1 cellular context compared by ENCODE assay signal in the genomic region with DNA sequence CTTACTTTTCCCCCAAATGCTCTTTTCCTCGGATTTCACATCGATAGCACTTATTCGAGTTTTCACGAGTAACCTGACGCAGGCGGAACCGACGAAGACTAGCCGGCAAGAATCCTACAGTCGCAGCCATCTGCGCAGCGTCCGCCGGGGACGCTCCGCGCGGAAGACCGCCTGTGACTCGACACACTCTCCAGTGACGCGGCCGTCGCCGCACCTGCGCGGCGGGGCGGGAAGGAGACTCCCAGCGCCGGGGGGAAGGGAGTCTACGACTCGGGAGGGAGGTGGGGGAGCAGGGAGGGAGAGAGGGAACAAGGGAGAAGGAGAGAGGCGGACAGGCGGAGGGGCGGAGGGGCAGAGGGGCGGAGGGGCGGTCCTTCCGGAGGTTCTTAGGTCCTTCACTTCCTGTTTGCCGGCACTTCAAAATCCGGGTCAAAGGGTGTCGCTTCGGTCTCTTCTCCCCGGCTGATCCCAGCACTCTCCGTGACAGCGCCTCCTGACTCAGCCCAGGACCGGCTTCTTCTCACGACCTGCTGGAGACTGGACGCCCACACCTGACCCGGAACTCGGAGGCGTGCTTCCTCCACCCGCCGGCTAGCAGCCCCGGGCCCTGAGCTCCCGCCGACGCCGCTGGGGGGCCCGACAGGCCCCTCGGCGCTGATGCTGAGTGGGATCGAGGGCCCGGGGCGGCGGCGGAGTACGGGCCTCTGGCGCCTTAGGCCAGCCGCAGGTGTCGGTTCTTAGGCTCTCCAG.
TF ChIP-seq lines count a peak whose summit lies in the region.

A gene with protein sequence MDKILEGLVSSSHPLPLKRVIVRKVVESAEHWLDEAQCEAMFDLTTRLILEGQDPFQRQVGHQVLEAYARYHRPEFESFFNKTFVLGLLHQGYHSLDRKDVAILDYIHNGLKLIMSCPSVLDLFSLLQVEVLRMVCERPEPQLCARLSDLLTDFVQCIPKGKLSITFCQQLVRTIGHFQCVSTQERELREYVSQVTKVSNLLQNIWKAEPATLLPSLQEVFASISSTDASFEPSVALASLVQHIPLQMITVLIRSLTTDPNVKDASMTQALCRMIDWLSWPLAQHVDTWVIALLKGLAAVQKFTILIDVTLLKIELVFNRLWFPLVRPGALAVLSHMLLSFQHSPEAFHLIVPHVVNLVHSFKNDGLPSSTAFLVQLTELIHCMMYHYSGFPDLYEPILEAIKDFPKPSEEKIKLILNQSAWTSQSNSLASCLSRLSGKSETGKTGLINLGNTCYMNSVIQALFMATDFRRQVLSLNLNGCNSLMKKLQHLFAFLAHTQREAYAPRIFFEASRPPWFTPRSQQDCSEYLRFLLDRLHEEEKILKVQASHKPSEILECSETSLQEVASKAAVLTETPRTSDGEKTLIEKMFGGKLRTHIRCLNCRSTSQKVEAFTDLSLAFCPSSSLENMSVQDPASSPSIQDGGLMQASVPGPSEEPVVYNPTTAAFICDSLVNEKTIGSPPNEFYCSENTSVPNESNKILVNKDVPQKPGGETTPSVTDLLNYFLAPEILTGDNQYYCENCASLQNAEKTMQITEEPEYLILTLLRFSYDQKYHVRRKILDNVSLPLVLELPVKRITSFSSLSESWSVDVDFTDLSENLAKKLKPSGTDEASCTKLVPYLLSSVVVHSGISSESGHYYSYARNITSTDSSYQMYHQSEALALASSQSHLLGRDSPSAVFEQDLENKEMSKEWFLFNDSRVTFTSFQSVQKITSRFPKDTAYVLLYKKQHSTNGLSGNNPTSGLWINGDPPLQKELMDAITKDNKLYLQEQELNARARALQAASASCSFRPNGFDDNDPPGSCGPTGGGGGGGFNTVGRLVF (plus strand): TSS at position 415 of the 750 bp plus-strand sequence. CDS start 534 bp downstream, outside the sequence.

TF ChIP-seq in HepG2, 621 proteins besides CTCF, POLR2A, EP300 and RAD21 (continued from another document):
- TF ChIP-seq, protein P1, sequence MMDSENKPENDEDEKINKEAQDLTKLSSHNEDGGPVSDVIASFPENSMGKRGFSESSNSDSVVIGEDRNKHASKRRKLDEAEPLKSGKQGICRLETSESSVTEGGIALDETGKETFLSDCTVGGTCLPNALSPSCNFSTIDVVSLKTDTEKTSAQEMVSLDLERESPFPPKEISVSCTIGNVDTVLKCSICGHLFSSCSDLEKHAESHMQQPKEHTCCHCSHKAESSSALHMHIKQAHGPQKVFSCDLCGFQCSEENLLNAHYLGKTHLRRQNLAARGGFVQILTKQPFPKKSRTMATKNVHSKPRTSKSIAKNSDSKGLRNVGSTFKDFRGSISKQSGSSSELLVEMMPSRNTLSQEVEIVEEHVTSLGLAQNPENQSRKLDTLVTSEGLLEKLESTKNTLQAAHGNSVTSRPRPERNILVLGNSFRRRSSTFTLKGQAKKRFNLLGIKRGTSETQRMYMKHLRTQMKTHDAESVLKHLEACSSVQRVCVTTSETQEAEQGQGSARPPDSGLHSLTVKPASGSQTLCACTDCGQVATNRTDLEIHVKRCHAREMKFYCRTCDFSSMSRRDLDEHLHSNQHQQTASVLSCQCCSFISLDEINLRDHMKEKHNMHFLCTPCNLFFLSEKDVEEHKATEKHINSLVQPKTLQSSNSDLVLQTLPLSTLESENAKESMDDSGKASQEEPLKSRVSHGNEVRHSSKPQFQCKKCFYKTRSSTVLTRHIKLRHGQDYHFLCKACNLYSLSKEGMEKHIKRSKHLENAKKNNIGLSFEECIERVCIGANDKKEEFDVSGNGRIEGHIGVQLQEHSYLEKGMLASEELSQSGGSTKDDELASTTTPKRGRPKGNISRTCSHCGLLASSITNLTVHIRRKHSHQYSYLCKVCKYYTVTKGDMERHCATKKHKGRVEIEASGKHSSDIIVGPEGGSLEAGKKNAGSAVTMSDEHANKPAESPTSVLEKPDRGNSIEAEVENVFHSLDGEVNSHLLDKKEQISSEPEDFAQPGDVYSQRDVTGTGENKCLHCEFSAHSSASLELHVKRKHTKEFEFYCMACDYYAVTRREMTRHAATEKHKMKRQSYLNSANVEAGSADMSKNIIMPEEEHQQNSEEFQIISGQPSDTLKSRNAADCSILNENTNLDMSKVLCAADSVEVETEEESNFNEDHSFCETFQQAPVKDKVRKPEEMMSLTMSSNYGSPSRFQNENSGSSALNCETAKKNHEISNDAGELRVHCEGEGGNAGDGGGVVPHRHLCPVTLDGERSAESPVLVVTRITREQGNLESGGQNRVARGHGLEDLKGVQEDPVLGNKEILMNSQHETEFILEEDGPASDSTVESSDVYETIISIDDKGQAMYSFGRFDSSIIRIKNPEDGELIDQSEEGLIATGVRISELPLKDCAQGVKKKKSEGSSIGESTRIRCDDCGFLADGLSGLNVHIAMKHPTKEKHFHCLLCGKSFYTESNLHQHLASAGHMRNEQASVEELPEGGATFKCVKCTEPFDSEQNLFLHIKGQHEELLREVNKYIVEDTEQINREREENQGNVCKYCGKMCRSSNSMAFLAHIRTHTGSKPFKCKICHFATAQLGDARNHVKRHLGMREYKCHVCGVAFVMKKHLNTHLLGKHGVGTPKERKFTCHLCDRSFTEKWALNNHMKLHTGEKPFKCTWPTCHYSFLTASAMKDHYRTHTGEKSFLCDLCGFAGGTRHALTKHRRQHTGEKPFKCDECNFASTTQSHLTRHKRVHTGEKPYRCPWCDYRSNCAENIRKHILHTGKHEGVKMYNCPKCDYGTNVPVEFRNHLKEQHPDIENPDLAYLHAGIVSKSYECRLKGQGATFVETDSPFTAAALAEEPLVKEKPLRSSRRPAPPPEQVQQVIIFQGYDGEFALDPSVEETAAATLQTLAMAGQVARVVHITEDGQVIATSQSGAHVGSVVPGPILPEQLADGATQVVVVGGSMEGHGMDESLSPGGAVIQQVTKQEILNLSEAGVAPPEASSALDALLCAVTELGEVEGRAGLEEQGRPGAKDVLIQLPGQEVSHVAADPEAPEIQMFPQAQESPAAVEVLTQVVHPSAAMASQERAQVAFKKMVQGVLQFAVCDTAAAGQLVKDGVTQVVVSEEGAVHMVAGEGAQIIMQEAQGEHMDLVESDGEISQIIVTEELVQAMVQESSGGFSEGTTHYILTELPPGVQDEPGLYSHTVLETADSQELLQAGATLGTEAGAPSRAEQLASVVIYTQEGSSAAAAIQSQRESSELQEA (CRISPR knock-in tag; IDR thresholded peaks at IDR 0.05; ENCODE audit: not compliant biosample characterization): peak; percentile 47
- TF ChIP-seq BRD4 (CRISPR knock-in tag; IDR thresholded peaks at IDR 0.05) (peak; percentile 78; the same call in 1 of the 2 replicates), ARID2 (CRISPR knock-in tag; IDR thresholded peaks at IDR 0.05; ENCODE audit: borderline replicate concordance) (no peak), LCORL (IDR thresholded peaks at IDR 0.05) (no peak), LCORL (CRISPR knock-in tag; IDR thresholded peaks at IDR 0.05) (0 out of 2 replicates have a peak, but pooled peaks have one; percentile 42), NONO (IDR thresholded peaks at IDR 0.05) (no peak), NONO (CRISPR knock-in tag; conservative IDR thresholded peaks at IDR 0.05) (peak; percentile 77), ZNF501 (CRISPR knock-in tag; IDR thresholded peaks at IDR 0.05) (no peak), MIER3 (CRISPR knock-in tag; IDR thresholded peaks at IDR 0.05; ENCODE audit: borderline replicate concordance) (peak; percentile 56; the same call in 1 of the 2 replicates), ZNF263 (CRISPR knock-in tag; IDR thresholded peaks at IDR 0.05) (0 out of 2 replicates have a peak, but pooled peaks have one; percentile 19), ZNF441 (CRISPR knock-in tag; IDR thresholded peaks at IDR 0.05; ENCODE audit: borderline replicate concordance) (peak; percentile 54; the same call in 1 of the 2 replicates)
- TF ChIP-seq, protein P2, sequence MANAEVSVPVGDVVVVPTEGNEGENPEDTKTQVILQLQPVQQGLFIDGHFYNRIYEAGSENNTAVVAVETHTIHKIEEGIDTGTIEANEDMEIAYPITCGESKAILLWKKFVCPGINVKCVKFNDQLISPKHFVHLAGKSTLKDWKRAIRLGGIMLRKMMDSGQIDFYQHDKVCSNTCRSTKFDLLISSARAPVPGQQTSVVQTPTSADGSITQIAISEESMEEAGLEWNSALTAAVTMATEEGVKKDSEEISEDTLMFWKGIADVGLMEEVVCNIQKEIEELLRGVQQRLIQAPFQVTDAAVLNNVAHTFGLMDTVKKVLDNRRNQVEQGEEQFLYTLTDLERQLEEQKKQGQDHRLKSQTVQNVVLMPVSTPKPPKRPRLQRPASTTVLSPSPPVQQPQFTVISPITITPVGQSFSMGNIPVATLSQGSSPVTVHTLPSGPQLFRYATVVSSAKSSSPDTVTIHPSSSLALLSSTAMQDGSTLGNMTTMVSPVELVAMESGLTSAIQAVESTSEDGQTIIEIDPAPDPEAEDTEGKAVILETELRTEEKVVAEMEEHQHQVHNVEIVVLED (CRISPR knock-in tag; IDR thresholded peaks at IDR 0.05; ENCODE audit: borderline replicate concordance): peak; percentile 43; the same call in 1 of the 2 replicates
